In the genomic region with DNA sequence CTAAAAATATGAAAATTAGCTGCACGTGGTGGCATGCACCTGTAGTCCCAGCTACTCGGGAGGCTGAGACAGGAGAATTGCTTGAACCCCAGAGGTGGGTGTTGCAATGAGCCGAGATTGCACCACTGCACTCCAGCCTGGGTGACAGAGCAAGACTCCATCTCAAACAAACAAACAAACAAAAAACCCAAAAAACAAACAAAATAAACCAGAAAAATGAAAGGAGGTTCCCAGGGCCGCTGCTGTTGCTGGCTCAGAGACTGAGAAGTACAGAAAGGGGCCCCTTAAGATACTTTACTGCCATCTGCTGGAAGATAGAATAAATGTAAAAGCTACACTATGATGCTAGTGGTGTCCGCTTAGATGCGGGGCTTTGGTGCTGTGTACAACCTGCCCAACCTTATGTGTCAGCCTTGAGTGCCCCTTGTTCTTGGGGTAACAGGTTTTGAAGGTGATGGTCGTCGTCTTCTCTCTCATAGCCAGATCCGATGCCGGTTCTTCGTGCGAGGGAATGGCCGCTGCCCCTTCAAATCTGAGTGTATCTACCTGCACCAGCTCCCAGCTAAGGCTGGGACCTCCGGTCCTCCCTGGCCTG, we compare ENCODE assay signal across 8 cellular contexts. TPM values are rescaled to one million over a fixed set of nuclear protein-coding genes. Genes with fewer than 3 reads are reported as not detected.
DNase-seq lines count a peak whose midpoint lies in the region; ATAC-seq and TF ChIP-seq lines count a peak whose summit lies in the region.

No MANE protein-coding gene starts in this region.

- no peak overlapping the region for H3K4me3 ChIP-seq in CD8-positive, alpha-beta T cell (ENCODE audit: low read depth, low read length)
- no peak overlapping the region for H3K4me3 ChIP-seq in cardiac fibroblast (replicated peaks in 1 of 2; ENCODE audit: low read depth in 2 of 2, low read length in 2 of 2)

- H3K27me3 Mint-ChIP-seq in CD8-positive, alpha-beta T cell (ENCODE audit: low read depth): no peaks in the 10 kb centered on the region

- no peaks in the 10 kb centered on the region for H3K27me3 ChIP-seq in CD8-positive, alpha-beta T cell (ENCODE audit: insufficient read depth, low read length)

- no peaks in the 10 kb centered on the region for H3K9me3 Mint-ChIP-seq in CD8-positive, alpha-beta T cell

- H3K9me3 ChIP-seq in CD8-positive, alpha-beta T cell (ENCODE audit: low read length): no peaks in the 10 kb centered on the region

- peak in 4 of 7 experiments; percentile 31 to 63 (median 36) for DNase-seq in CD8-positive, alpha-beta T cell
- DNase-seq in NCI-H1436 treated with DMSO at 0.1 percent for 48 hours (lab: John Stamatoyannopoulos, UW) (peak; percentile 6), cardiac fibroblast (ENCODE audit: low read depth in 2 of 2) (peak; percentile 81 to 83), left colon (peak in 1 of 2 donors; percentile 31)
- DNase-seq in stimulated activated naive CD4-positive, alpha-beta T cell treated with Interleukin-2 at 50 U/mL for 16 hours (lab: John Stamatoyannopoulos, UW): peak; percentile 22

- POLR2A ChIA-PET in CD8-positive, alpha-beta T cell (lab: Charles Lee): interaction anchor here (0.6 to 2.5 kb wide), 9 partner anchors 19 to 840 kb away, joined by 3 to 9 read pairs (median 4); a partner anchor contains a TSS

- H3K4me3 Mint-ChIP-seq in CD8-positive, alpha-beta T cell: no peak overlapping the region

- H3K36me3 ChIP-seq in CD8-positive, alpha-beta T cell (ENCODE audit: insufficient read depth, low read length): no peaks in the 10 kb centered on the region

- peak; percentile 57 for ATAC-seq in CD8-positive, alpha-beta T cell
- ATAC-seq in GM21515 (IDR thresholded peaks at IDR 0.05; ENCODE audit: unreplicated experiment) (peak; percentile 48), SK-N-SH treated with all-trans-retinoic acid at 6 μM for 48 hours (peak; percentile 84), left colon (peak; percentile 45), HG02970 (IDR thresholded peaks at IDR 0.05; ENCODE audit: low FRiP score, unreplicated experiment) (no peak)

- intact Hi-C loops in CD8-positive, alpha-beta T cell (cut with DNase I, micrococcal nuclease): loop anchor here (1.0 kb wide), 4 partner anchors 30 to 152 kb away; a partner anchor contains a TSS
- intact Hi-C loops in left colon (cut with DNase I, micrococcal nuclease): loop anchor here in 1 of 2 donors (1.0 kb wide), 1 partner anchor 107 kb away; a partner anchor contains a TSS

- H3K36me3 Mint-ChIP-seq in CD8-positive, alpha-beta T cell: no peaks in the 10 kb centered on the region

- CTCF ChIA-PET in CD8-positive, alpha-beta T cell (lab: Charles Lee): interaction anchor here (0.6 to 9.3 kb wide), 36 partner anchors 9 to 287 kb away, joined by 3 to 173 read pairs (median 4); a partner anchor contains a TSS

- H3K4me1 ChIP-seq in CD8-positive, alpha-beta T cell (ENCODE audit: insufficient read depth, low read length): peaks cover 30% of the 10 kb centered on the region

- H3K4me1 Mint-ChIP-seq in CD8-positive, alpha-beta T cell (ENCODE audit: low read depth): peaks cover 24% of the 10 kb centered on the region

- no peak overlapping the region for H3K27ac ChIP-seq in CD8-positive, alpha-beta T cell (ENCODE audit: low read depth, low read length)

- TF ChIP-seq CTCF in CD8-positive, alpha-beta T cell (IDR thresholded peaks at IDR 0.05): peak; percentile 78
- TF ChIP-seq CTCF in cardiac fibroblast (IDR thresholded peaks at IDR 0.05; ENCODE audit: low read depth, low read length): peak; percentile 70

- H3K27ac Mint-ChIP-seq in CD8-positive, alpha-beta T cell: no peak overlapping the region

TF ChIP-seq in SK-N-SH treated with all-trans-retinoic acid at 6 μM for 48 hours, 23 proteins besides CTCF, POLR2A, EP300 and RAD21:
- TF ChIP-seq, protein P1, sequence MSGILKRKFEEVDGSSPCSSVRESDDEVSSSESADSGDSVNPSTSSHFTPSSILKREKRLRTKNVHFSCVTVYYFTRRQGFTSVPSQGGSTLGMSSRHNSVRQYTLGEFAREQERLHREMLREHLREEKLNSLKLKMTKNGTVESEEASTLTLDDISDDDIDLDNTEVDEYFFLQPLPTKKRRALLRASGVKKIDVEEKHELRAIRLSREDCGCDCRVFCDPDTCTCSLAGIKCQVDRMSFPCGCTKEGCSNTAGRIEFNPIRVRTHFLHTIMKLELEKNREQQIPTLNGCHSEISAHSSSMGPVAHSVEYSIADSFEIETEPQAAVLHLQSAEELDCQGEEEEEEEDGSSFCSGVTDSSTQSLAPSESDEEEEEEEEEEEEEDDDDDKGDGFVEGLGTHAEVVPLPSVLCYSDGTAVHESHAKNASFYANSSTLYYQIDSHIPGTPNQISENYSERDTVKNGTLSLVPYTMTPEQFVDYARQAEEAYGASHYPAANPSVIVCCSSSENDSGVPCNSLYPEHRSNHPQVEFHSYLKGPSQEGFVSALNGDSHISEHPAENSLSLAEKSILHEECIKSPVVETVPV (CRISPR knock-in tag; IDR thresholded peaks at IDR 0.05): no peak
- TF ChIP-seq ZNF565 (CRISPR knock-in tag; conservative IDR thresholded peaks at IDR 0.05; ENCODE audit: low read depth) (no peak), BACH2 (CRISPR knock-in tag; IDR thresholded peaks at IDR 0.05; ENCODE audit: borderline replicate concordance) (no peak), ARNTL (CRISPR knock-in tag; IDR thresholded peaks at IDR 0.05; ENCODE audit: borderline replicate concordance, low read depth) (no peak), ESRRG (CRISPR knock-in tag; IDR thresholded peaks at IDR 0.05) (no peak), TCF4 (CRISPR knock-in tag; IDR thresholded peaks at IDR 0.05; ENCODE audit: borderline replicate concordance) (no peak), ZC3H10 (CRISPR knock-in tag; IDR thresholded peaks at IDR 0.05) (no peak), ISL1 (CRISPR knock-in tag; IDR thresholded peaks at IDR 0.05) (no peak), PPARA (CRISPR knock-in tag; IDR thresholded peaks at IDR 0.05; ENCODE audit: borderline replicate concordance) (no peak), ZFP3 (CRISPR knock-in tag; IDR thresholded peaks at IDR 0.05) (no peak), TOX (CRISPR knock-in tag; IDR thresholded peaks at IDR 0.05; ENCODE audit: borderline replicate concordance) (no peak), OSR1 (CRISPR knock-in tag; IDR thresholded peaks at IDR 0.05) (no peak), RARB (CRISPR knock-in tag; IDR thresholded peaks at IDR 0.05) (no peak), ZNF70 (CRISPR knock-in tag; IDR thresholded peaks at IDR 0.05) (no peak), GLIS3 (CRISPR knock-in tag; IDR thresholded peaks at IDR 0.05) (no peak), ZNF8 (CRISPR knock-in tag; IDR thresholded peaks at IDR 0.05) (no peak), SNAI2 (CRISPR knock-in tag; IDR thresholded peaks at IDR 0.05) (no peak)
- TF ChIP-seq, protein P2, sequence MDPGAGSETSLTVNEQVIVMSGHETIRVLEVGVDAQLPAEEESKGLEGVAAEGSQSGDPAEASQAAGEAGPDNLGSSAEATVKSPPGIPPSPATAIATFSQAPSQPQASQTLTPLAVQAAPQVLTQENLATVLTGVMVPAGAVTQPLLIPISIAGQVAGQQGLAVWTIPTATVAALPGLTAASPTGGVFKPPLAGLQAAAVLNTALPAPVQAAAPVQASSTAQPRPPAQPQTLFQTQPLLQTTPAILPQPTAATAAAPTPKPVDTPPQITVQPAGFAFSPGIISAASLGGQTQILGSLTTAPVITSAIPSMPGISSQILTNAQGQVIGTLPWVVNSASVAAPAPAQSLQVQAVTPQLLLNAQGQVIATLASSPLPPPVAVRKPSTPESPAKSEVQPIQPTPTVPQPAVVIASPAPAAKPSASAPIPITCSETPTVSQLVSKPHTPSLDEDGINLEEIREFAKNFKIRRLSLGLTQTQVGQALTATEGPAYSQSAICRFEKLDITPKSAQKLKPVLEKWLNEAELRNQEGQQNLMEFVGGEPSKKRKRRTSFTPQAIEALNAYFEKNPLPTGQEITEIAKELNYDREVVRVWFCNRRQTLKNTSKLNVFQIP (CRISPR knock-in tag; IDR thresholded peaks at IDR 0.05; ENCODE audit: borderline replicate concordance, low read depth): no peak
- TF ChIP-seq, protein P3, sequence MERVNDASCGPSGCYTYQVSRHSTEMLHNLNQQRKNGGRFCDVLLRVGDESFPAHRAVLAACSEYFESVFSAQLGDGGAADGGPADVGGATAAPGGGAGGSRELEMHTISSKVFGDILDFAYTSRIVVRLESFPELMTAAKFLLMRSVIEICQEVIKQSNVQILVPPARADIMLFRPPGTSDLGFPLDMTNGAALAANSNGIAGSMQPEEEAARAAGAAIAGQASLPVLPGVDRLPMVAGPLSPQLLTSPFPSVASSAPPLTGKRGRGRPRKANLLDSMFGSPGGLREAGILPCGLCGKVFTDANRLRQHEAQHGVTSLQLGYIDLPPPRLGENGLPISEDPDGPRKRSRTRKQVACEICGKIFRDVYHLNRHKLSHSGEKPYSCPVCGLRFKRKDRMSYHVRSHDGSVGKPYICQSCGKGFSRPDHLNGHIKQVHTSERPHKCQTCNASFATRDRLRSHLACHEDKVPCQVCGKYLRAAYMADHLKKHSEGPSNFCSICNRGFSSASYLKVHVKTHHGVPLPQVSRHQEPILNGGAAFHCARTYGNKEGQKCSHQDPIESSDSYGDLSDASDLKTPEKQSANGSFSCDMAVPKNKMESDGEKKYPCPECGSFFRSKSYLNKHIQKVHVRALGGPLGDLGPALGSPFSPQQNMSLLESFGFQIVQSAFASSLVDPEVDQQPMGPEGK (CRISPR knock-in tag; IDR thresholded peaks at IDR 0.05; ENCODE audit: borderline replicate concordance): no peak
- TF ChIP-seq, protein P4, sequence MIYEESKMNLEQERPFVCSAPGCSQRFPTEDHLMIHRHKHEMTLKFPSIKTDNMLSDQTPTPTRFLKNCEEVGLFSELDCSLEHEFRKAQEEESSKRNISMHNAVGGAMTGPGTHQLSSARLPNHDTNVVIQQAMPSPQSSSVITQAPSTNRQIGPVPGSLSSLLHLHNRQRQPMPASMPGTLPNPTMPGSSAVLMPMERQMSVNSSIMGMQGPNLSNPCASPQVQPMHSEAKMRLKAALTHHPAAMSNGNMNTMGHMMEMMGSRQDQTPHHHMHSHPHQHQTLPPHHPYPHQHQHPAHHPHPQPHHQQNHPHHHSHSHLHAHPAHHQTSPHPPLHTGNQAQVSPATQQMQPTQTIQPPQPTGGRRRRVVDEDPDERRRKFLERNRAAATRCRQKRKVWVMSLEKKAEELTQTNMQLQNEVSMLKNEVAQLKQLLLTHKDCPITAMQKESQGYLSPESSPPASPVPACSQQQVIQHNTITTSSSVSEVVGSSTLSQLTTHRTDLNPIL (CRISPR knock-in tag; IDR thresholded peaks at IDR 0.05; ENCODE audit: low read depth): no peak

RNA-seq across cellular contexts. Expression of a gene that starts 2.8 kb away (rescaled TPM):
- 1 to 10 TPM; 1.1 to 1.2 TPM for total RNA-seq in CD8-positive, alpha-beta T cell
- 1 to 10 TPM; 3.8 to 4.9 TPM for total RNA-seq in left colon

RNA-seq across cellular contexts. Expression of a gene that starts 18.8 kb away (rescaled TPM):
- total RNA-seq in CD8-positive, alpha-beta T cell: 1,000 to 10,000 TPM; 2,275 to 2,367 TPM
- 100 to 1,000 TPM; 901 to 914 TPM for total RNA-seq in left colon

RNA-seq across cellular contexts. Expression of a gene that starts 47.5 kb away (rescaled TPM):
- not detected for total RNA-seq in CD8-positive, alpha-beta T cell
- total RNA-seq in left colon: 10 to 100 TPM; 25.5 to 32.1 TPM

Comparison
In these comparisons a context has a peak if more than half of its experiments do, and no peak if none do; other contexts are left out.
1. RNA of a gene that starts 47.5 kb away (total RNA-seq): 25.5 to 32.1 TPM in left colon; not detected in CD8-positive, alpha-beta T cell; every median in the first group is over 10 times any median in the second.